ENCODE assay signal across 16 cellular contexts in genomic region chr19:18842166-18842565, GRCh38. TPM values are rescaled to one million over a fixed set of nuclear protein-coding genes. Genes with fewer than 3 reads are reported as not detected.
DNase-seq lines count a peak whose midpoint lies in the region; ATAC-seq and TF ChIP-seq lines count a peak whose summit lies in the region.
"Had no signal": no experiment of that assay in that cellular context is flagged by ENCODE, and none has a peak within 500 bp of the region (broad histone marks: within the 10 kb centered on the region; RNA-seq: fewer than 3 reads in every experiment).

No MANE protein-coding gene starts in this region.

- no peaks in the 10 kb centered on the region for H3K9me3 Mint-ChIP-seq in CD4-positive, CD25-positive, alpha-beta regulatory T cell
- no peaks in the 10 kb centered on the region for H3K9me3 Mint-ChIP-seq in activated naive CD8-positive, alpha-beta T cell (ENCODE audit: low read depth)
- H3K9me3 Mint-ChIP-seq in naive thymus-derived CD8-positive, alpha-beta T cell = no peaks in the 10 kb centered on the region

- no peak for TF ChIP-seq CTCF in DOHH2 (IDR thresholded peaks at IDR 0.05; ENCODE audit: low read depth, low read length, poor library complexity, severe bottlenecking)

- peaks cover 77% of the 10 kb centered on the region for H3K4me1 ChIP-seq in CD4-positive, CD25-positive, alpha-beta regulatory T cell (ENCODE audit: control insufficient read depth, insufficient read depth, low read length, poor library complexity, severe bottlenecking)
- peaks cover 62% of the 10 kb centered on the region for H3K4me1 ChIP-seq in DOHH2 (ENCODE audit: control insufficient read depth, low read length)

- H3K27ac ChIP-seq in CD4-positive, CD25-positive, alpha-beta regulatory T cell (ENCODE audit: insufficient read depth, low read length, poor library complexity, severe bottlenecking) = peak overlapping the region; percentile 0
- H3K27ac ChIP-seq in DOHH2 (ENCODE audit: low read depth, low read length) = no peak overlapping the region

- H3K27me3 Mint-ChIP-seq in CD4-positive, CD25-positive, alpha-beta regulatory T cell = no peaks in the 10 kb centered on the region
- no peaks in the 10 kb centered on the region for H3K27me3 Mint-ChIP-seq in activated naive CD8-positive, alpha-beta T cell
- no peaks in the 10 kb centered on the region for H3K27me3 Mint-ChIP-seq in naive thymus-derived CD8-positive, alpha-beta T cell
- H3K27me3 Mint-ChIP-seq: activated CD8-positive, alpha-beta memory T cell treated with anti-CD3 and anti-CD28 coated beads, Interleukin-2, amount 10 ng/mL, durations not matched to agents 7 days and 5 days had no signal

- ATAC-seq in CD4-positive, CD25-positive, alpha-beta regulatory T cell (ENCODE audit: low read depth in 2 of 2) = no peak
- no peak for ATAC-seq in naive thymus-derived CD8-positive, alpha-beta T cell
- no peak for ATAC-seq in GM21423 (IDR thresholded peaks at IDR 0.05; ENCODE audit: unreplicated experiment)
- ATAC-seq: activated CD8-positive, alpha-beta memory T cell treated with anti-CD3 and anti-CD28 coated beads, Interleukin-2, amount 10 ng/mL, durations not matched to agents 7 days and 5 days had no signal

- peak overlapping the region; percentile 38 to 80 (median 71) for H3K4me3 Mint-ChIP-seq in CD4-positive, CD25-positive, alpha-beta regulatory T cell
- H3K4me3 Mint-ChIP-seq in activated naive CD8-positive, alpha-beta T cell = peak overlapping the region; percentile 17
- peak overlapping the region in 9 of 10 donors; percentile 40 to 81 (median 67) for H3K4me3 Mint-ChIP-seq in naive thymus-derived CD8-positive, alpha-beta T cell
- H3K4me3 Mint-ChIP-seq: activated CD8-positive, alpha-beta memory T cell treated with anti-CD3 and anti-CD28 coated beads, Interleukin-2, amount 10 ng/mL, durations not matched to agents 7 days and 5 days had no signal

- DNase-seq in CD4-positive, CD25-positive, alpha-beta regulatory T cell = no peak
- DNase-seq in naive thymus-derived CD8-positive, alpha-beta T cell = no peak
- no peak for DNase-seq in stimulated activated CD4-positive, alpha-beta T cell treated with anti-CD3 and anti-CD28 coated beads, Interleukin-15, amount 100 ng/mL, for 24 hours
- no peak for DNase-seq in glomerular visceral epithelial cell (ENCODE audit: extremely low spot score)
- DNase-seq: activated CD8-positive, alpha-beta memory T cell treated with anti-CD3 and anti-CD28 coated beads, Interleukin-2, amount 10 ng/mL, durations not matched to agents 7 days and 5 days; islet precursor cell; mesendoderm; NCI-H1092; NK-92 treated with Interleukin-12 subunit alpha and Interleukin-12 subunit beta, amount 100 ng/mL, for 24 hours; SHP77; stimulated activated naive CD4-positive, alpha-beta T cell had no signal

- H3K9me2 ChIP-seq in DOHH2 (replicated peaks; ENCODE audit: control insufficient read depth, low read length) = no peaks in the 10 kb centered on the region

- POLR2A ChIA-PET in naive thymus-derived CD8-positive, alpha-beta T cell (lab: Charles Lee) = interaction anchor here (0.7 to 5.3 kb wide), 2 partner anchors 9 to 334 kb away, joined by 4 to 46 read pairs; partner anchors contain the start of gene UPF1

- peaks cover 5% of the 10 kb centered on the region; the same call in 1 of the 2 replicates for H3F3A ChIP-seq in DOHH2 (ENCODE audit: control insufficient read depth, insufficient read depth)

- H3K27me3 ChIP-seq in CD4-positive, CD25-positive, alpha-beta regulatory T cell (ENCODE audit: control insufficient read depth, insufficient read depth, low read length) = no peaks in the 10 kb centered on the region
- no peaks in the 10 kb centered on the region for H3K27me3 ChIP-seq in DOHH2 (ENCODE audit: control insufficient read depth, low read length)

- H3K79me2 ChIP-seq in DOHH2 (ENCODE audit: control insufficient read depth, low read length) = peaks cover 100% of the 10 kb centered on the region

- peaks cover 9 to 95% (median 73%) of the 10 kb centered on the region in 4 donors for H3K4me1 Mint-ChIP-seq in CD4-positive, CD25-positive, alpha-beta regulatory T cell
- peaks cover 84% of the 10 kb centered on the region for H3K4me1 Mint-ChIP-seq in activated naive CD8-positive, alpha-beta T cell (ENCODE audit: low read depth)
- H3K4me1 Mint-ChIP-seq in naive thymus-derived CD8-positive, alpha-beta T cell = peaks cover 48 to 93% (median 89%) of the 10 kb centered on the region in 4 donors

- peak overlapping the region in 2 of 3 donors; percentile 33 to 66 for H3K27ac Mint-ChIP-seq in CD4-positive, CD25-positive, alpha-beta regulatory T cell
- peak overlapping the region; percentile 86 for H3K27ac Mint-ChIP-seq in activated naive CD8-positive, alpha-beta T cell
- peak overlapping the region; percentile 64 to 91 (median 82) for H3K27ac Mint-ChIP-seq in naive thymus-derived CD8-positive, alpha-beta T cell

- H3K36me3 Mint-ChIP-seq in CD4-positive, CD25-positive, alpha-beta regulatory T cell = peaks cover 12% of the 10 kb centered on the region
- no peaks in the 10 kb centered on the region for H3K36me3 Mint-ChIP-seq in activated naive CD8-positive, alpha-beta T cell
- H3K36me3 Mint-ChIP-seq in naive thymus-derived CD8-positive, alpha-beta T cell = peaks cover 0 to 24% (median 0%) of the 10 kb centered on the region in 3 donors

- no peaks in the 10 kb centered on the region for H3K9me3 ChIP-seq in CD4-positive, CD25-positive, alpha-beta regulatory T cell (ENCODE audit: control insufficient read depth in 2 of 2, low read length in 2 of 2)
- no peaks in the 10 kb centered on the region for H3K9me3 ChIP-seq in DOHH2 (ENCODE audit: control insufficient read depth, insufficient read depth, low read length)

- H3K4me2 ChIP-seq in DOHH2 (ENCODE audit: low read length) = peak overlapping the region; percentile 39; the same call in 1 of the 2 replicates

- H3K4me3 ChIP-seq in CD4-positive, CD25-positive, alpha-beta regulatory T cell (ENCODE audit: low read depth, low read length) = no peak overlapping the region
- no peak overlapping the region for H3K4me3 ChIP-seq in DOHH2 (ENCODE audit: low read length)

- H3K36me3 ChIP-seq in CD4-positive, CD25-positive, alpha-beta regulatory T cell (ENCODE audit: control insufficient read depth, insufficient read depth, low read length) = peaks cover 14% of the 10 kb centered on the region
- peaks cover 75% of the 10 kb centered on the region for H3K36me3 ChIP-seq in DOHH2 (ENCODE audit: control insufficient read depth, low read length)

- H4K20me1 ChIP-seq in DOHH2 (ENCODE audit: control insufficient read depth, insufficient read depth, low read depth, low read length) = peaks cover 57% of the 10 kb centered on the region

RNA-seq across cellular contexts. Expression of gene UPF1, which starts 10.4 kb away (rescaled TPM):
- total RNA-seq in CD4-positive, CD25-positive, alpha-beta regulatory T cell = 140 TPM
- polyA plus RNA-seq in CD4-positive, CD25-positive, alpha-beta regulatory T cell = 10 to 100 TPM in 2 of 4 donors, 1 to 10 TPM in 2; 8.6 to 11.9 (median 9.8) TPM
- 100 to 1,000 TPM; 109 to 112 TPM for total RNA-seq in naive thymus-derived CD8-positive, alpha-beta T cell
- polyA plus RNA-seq in naive thymus-derived CD8-positive, alpha-beta T cell = 10 to 100 TPM in 1 of 3 donors, 1 to 10 TPM in 2; 7.5 to 28.4 (median 9.5) TPM

RNA-seq across cellular contexts. Expression of gene COMP, which starts 51.1 kb away (rescaled TPM):
- not detected for total RNA-seq in CD4-positive, CD25-positive, alpha-beta regulatory T cell
- not detected for polyA plus RNA-seq in CD4-positive, CD25-positive, alpha-beta regulatory T cell
- total RNA-seq in naive thymus-derived CD8-positive, alpha-beta T cell = not detected
- polyA plus RNA-seq in naive thymus-derived CD8-positive, alpha-beta T cell = not detected
- total RNA-seq: activated CD8-positive, alpha-beta memory T cell treated with anti-CD3 and anti-CD28 coated beads, Interleukin-2, amount 10 ng/mL, durations not matched to agents 7 days and 5 days; cerebellum; epithelial cell of proximal tubule had no signal

RNA-seq across cellular contexts. Expression of gene CERS1, which starts 53.8 kb away (rescaled TPM):
- not detected for total RNA-seq in CD4-positive, CD25-positive, alpha-beta regulatory T cell
- not detected for polyA plus RNA-seq in CD4-positive, CD25-positive, alpha-beta regulatory T cell
- not detected for total RNA-seq in naive thymus-derived CD8-positive, alpha-beta T cell
- polyA plus RNA-seq in naive thymus-derived CD8-positive, alpha-beta T cell = not detected
- total RNA-seq: activated CD8-positive, alpha-beta memory T cell treated with anti-CD3 and anti-CD28 coated beads, Interleukin-2, amount 10 ng/mL, durations not matched to agents 7 days and 5 days had no signal

Comparison
In these comparisons a context has a peak if more than half of its experiments do, and no peak if none do; other contexts are left out.
1. H3K4me3 Mint-ChIP-seq: peak in every context shown above with its lines; median percentile 71 in CD4-positive, CD25-positive, alpha-beta regulatory T cell; 67 in naive thymus-derived CD8-positive, alpha-beta T cell; 17 in activated naive CD8-positive, alpha-beta T cell.